ENCODE assay signal across 8 cellular contexts in the genomic region with DNA sequence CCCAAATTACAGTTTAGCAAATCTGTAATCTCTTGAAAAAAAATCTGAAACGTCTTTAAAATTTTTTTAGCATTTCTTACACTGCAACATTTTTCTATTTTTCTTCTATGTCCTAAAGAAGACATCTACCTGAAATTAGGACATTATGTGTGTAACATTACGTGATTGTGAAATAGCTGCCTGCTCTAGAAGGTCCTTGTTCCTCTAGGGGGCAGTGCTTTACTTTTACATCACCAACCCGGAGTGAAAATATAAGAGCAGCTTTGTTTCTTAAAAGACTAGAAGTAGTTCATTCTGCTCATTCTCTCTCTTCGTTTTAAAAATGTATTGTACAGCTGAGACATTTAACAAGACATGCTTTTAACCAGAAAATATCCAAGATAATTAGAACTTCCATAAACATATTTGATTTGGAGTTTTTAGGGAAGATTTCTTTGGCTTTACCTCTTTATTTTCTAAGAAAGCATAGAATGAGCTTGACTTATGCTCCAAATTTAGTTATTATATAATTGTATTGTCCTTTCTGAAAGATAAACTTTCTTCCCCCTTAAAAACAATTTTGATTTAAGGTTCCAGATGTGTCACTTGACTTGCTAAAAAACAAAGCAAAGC. TPM values are rescaled to one million over a fixed set of nuclear protein-coding genes. Genes with fewer than 3 reads are reported as not detected.
DNase-seq lines count a peak whose midpoint lies in the region; ATAC-seq and TF ChIP-seq lines count a peak whose summit lies in the region.

No MANE protein-coding gene starts in this region.

- H3K27me3 ChIP-seq in AG04450 (ENCODE audit: control insufficient read depth, insufficient read depth, low read length) (no peaks in the 10 kb centered on the region), MG63 (peaks cover 5% of the 10 kb centered on the region; the same call in 1 of the 2 replicates), RWPE2 (ENCODE audit: insufficient read depth, poor library complexity, severe bottlenecking) (no peaks in the 10 kb centered on the region), right lobe of liver (no peaks in the 10 kb centered on the region), upper lobe of left lung (no peaks in the 10 kb centered on the region)

- H3K4me1 Mint-ChIP-seq in HFFc6 (ENCODE audit: low read depth): peaks cover 38% of the 10 kb centered on the region

- no peak overlapping the region for H3K4me3 Mint-ChIP-seq in HFFc6

- CTCF ChIA-PET in AG04450 (lab: Charles Lee): interaction anchor here (0.5 to 3.9 kb wide), 51 partner anchors 10 to 1602 kb away, joined by 3 to 58 read pairs (median 3); no protein-coding TSS in a partner anchor

- peaks cover 21% of the 10 kb centered on the region for H3K9me3 Mint-ChIP-seq in HFFc6

- H3K4me3 ChIP-seq in AG04450 (ENCODE audit: low read depth, low read length) (no peak overlapping the region), MG63 (no peak overlapping the region), RWPE2 (ENCODE audit: severe bottlenecking) (no peak overlapping the region), right lobe of liver (no peak overlapping the region), upper lobe of left lung (no peak overlapping the region)

- TF ChIP-seq CTCF in AG04450 (IDR thresholded peaks at IDR 0.05; ENCODE audit: low read depth, low read length) (peak; percentile 88), GM12801 (IDR thresholded peaks at IDR 0.05; ENCODE audit: extremely low read depth, insufficient read length) (peak; percentile 29), HFFc6 (IDR thresholded peaks at IDR 0.05) (peak; percentile 91), RWPE2 (IDR thresholded peaks at IDR 0.05; ENCODE audit: poor library complexity, severe bottlenecking) (peak; percentile 97), right lobe of liver (IDR thresholded peaks at IDR 0.05) (peak; percentile 81 to 88 (median 84)), upper lobe of left lung (IDR thresholded peaks at IDR 0.05) (peak; percentile 48 to 73 (median 64))

- no peak overlapping the region for H3K27ac Mint-ChIP-seq in HFFc6

- no peaks in the 10 kb centered on the region for H3K36me3 ChIP-seq in MG63
- no peaks in the 10 kb centered on the region for H3K36me3 ChIP-seq in RWPE2 (ENCODE audit: low read depth)
- H3K36me3 ChIP-seq in right lobe of liver: no peaks in the 10 kb centered on the region
- H3K36me3 ChIP-seq in upper lobe of left lung: no peaks in the 10 kb centered on the region

- intact Hi-C loops in right lobe of liver (cut with DNase I): no loop called here

- H3K4me1 ChIP-seq in RWPE2 (ENCODE audit: insufficient read depth, poor library complexity, severe bottlenecking) (no peaks in the 10 kb centered on the region), right lobe of liver (no peaks in the 10 kb centered on the region), upper lobe of left lung (peaks cover 0 to 7% (median 1%) of the 10 kb centered on the region in 4 donors)

- H3K9me3 ChIP-seq in AG04450 (ENCODE audit: control insufficient read depth, insufficient read depth, low read length): no peaks in the 10 kb centered on the region
- no peaks in the 10 kb centered on the region for H3K9me3 ChIP-seq in MG63
- no peaks in the 10 kb centered on the region for H3K9me3 ChIP-seq in RWPE2 (ENCODE audit: severe bottlenecking)
- no peaks in the 10 kb centered on the region for H3K9me3 ChIP-seq in right lobe of liver
- peaks cover 0 to 5% (median 2%) of the 10 kb centered on the region in 4 donors for H3K9me3 ChIP-seq in upper lobe of left lung

- DNase-seq in AG04450 (ENCODE audit: low read depth, low spot score): peak; percentile 50
- peak; percentile 74 for DNase-seq in HFFc6
- peak; percentile 13 for DNase-seq in MG63
- DNase-seq in RWPE2 (ENCODE audit: low spot score): no peak
- peak; percentile 82 for DNase-seq in dermis blood vessel endothelial cell
- DNase-seq in right lobe of liver: no peak
- DNase-seq in upper lobe of left lung: peak in 1 of 2 donors; percentile 36

- H3K27me3 Mint-ChIP-seq in HFFc6 (ENCODE audit: insufficient read depth): no peaks in the 10 kb centered on the region

- POLR2A ChIA-PET in AG04450 (lab: Yijun Ruan, JAX): interaction anchor here (1.5 kb wide), 1 partner anchor 48 kb away, joined by 3 read pairs; a partner anchor contains a TSS

- WGBS in right lobe of liver (ENCODE audit: insufficient coverage, low coverage, low lambda C conversion rate, missing lambda C conversion rate): 0% methylated on average over 4 of the region's 4 CpGs
- WGBS in upper lobe of left lung, 2 donors: 2 to 3% methylated on average over 4 of the region's 4 CpGs

- H3K36me3 Mint-ChIP-seq in HFFc6 (ENCODE audit: low read depth): peaks cover 9% of the 10 kb centered on the region; the same call in 1 of the 2 replicates

- no peak for TF ChIP-seq EP300 in upper lobe of left lung (IDR thresholded peaks at IDR 0.05)

- ATAC-seq in RWPE2 (ENCODE audit: low read depth) (peak; percentile 83), right lobe of liver (peak; percentile 93 to 98 (median 96)), upper lobe of left lung (ENCODE audit: low FRiP score in 2 of 2) (peak in 1 of 2 donors; percentile 87)

- H3K27ac ChIP-seq in AG04450 (ENCODE audit: low read depth, low read length) (no peak overlapping the region), RWPE2 (ENCODE audit: poor library complexity, severe bottlenecking) (no peak overlapping the region), right lobe of liver (no peak overlapping the region), upper lobe of left lung (no peak overlapping the region)

- no peak for TF ChIP-seq POLR2A in right lobe of liver (IDR thresholded peaks at IDR 0.05)
- TF ChIP-seq POLR2A in upper lobe of left lung (IDR thresholded peaks at IDR 0.05): no peak

RNA-seq across cellular contexts. Expression of a gene that starts 48.1 kb away (rescaled TPM):
- polyA plus RNA-seq in AG04450 (2011; rRNA removed): 24.2 and 35.7 TPM in 2 replicates
- polyA minus RNA-seq in AG04450 (2011; rRNA and poly(A)+ RNA removed): 11.9 and 22.8 TPM in 2 replicates
- total RNA-seq in HFFc6 (2021; fragmentation: NEBNext Ultra II Directional; extraction: Animal tissue kit (Norgen Biotek cat#: 25700)): 10 to 100 TPM; 37.4 to 48.7 (median 42.0) TPM
- 28.4 and 29.2 TPM in 2 replicates for total RNA-seq in MG63 (2014; rRNA removed; shearing (Covaris generic); ENCODE audit: low replicate concordance)
- total RNA-seq in dermis blood vessel endothelial cell: 23.3 and 46.6 TPM in 2 replicates
- 10 to 100 TPM in 3 of 6 experiments, 1 to 10 TPM in 3; 7.0 to 17.6 (median 10.4) TPM for total RNA-seq in right lobe of liver
- total RNA-seq in upper lobe of left lung: 10 to 100 TPM; 16.7 to 53.8 (median 19.7) TPM

Comparison
In these comparisons a context has a peak if more than half of its experiments do, and no peak if none do; other contexts are left out.
1. DNase-seq: peak in AG04450 (single experiment), HFFc6 (single experiment), MG63 (single experiment) and dermis blood vessel endothelial cell (single experiment); none in RWPE2 (single experiment) and right lobe of liver (0 of 3).
2. CTCF ChIP-seq: peak in every context shown above with its lines; median percentile 97 in RWPE2; 91 in HFFc6; 88 in AG04450; 84 in right lobe of liver; 64 in upper lobe of left lung; 29 in GM12801.